8 cellular contexts compared by ENCODE assay signal in the genomic region with DNA sequence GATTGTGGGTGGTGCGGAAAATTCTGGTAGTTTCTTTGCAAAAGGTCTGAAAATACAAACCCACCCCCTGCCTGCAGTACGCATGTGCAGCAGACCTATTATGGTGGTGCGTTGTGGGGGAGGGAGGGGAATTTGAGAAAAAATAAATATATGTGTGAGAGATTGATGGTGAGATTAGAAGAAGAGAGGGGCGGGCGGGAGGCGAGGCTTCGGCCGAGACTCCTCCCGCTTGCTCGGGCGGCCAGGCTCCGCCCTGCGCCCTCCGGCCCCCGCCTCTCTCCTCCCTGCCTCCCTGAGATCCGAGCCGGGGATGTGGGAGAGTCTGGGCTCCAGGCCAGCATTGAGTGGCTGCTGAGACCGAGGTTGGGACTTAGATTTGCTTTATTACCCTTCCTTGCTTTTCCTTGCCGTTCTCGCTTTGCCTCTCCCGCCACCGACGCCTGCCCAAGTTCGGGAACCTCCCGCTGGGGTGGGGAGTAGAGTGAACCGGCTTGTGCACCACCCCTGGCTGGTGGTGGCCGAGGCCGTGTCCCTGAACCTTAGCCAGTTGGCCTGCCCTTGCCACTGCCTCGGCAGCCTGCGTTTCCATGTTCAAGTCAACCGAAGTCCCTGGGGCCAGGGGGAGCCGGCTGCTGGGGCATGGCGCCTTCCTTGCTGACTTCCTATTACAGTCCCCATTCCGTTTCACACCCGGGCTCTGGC. TPM values are rescaled to one million over a fixed set of nuclear protein-coding genes. Genes with fewer than 3 reads are reported as not detected.
DNase-seq lines count a peak whose midpoint lies in the region; ATAC-seq, FAIRE-seq and TF ChIP-seq lines count a peak whose summit lies in the region.

No MANE protein-coding gene starts in this region.

- H3K27ac Mint-ChIP-seq in central memory CD8-positive, alpha-beta T cell (ENCODE audit: low read depth): no peak overlapping the region

- H3K9me3 Mint-ChIP-seq in central memory CD8-positive, alpha-beta T cell: no peaks in the 10 kb centered on the region

- peaks cover 8 to 10% of the 10 kb centered on the region in 2 donors for H3K36me3 ChIP-seq in kidney (ENCODE audit: control insufficient read depth in 1 of 2, insufficient read depth in 2 of 2, low read length in 2 of 2)

- no peaks in the 10 kb centered on the region for H3K27me3 Mint-ChIP-seq in central memory CD8-positive, alpha-beta T cell

- peak; percentile 91 for FAIRE-seq in kidney (lab: Jason Lieb, UNC)

- ATAC-seq in HG02970 (IDR thresholded peaks at IDR 0.05; ENCODE audit: low FRiP score, unreplicated experiment) (peak; percentile 36), GM21367 (IDR thresholded peaks at IDR 0.05; ENCODE audit: unreplicated experiment) (no peak)
- ATAC-seq in central memory CD8-positive, alpha-beta T cell (replicated peaks; ENCODE audit: extremely low read depth, poor library complexity, severe bottlenecking): peak; percentile 68

- H3K27ac ChIP-seq in kidney (ENCODE audit: low read depth in 2 of 2, low read length in 2 of 2): peak overlapping the region; percentile 94 to 97

- peak overlapping the region; percentile 82 to 86 for H3K9ac ChIP-seq in kidney (ENCODE audit: low read length in 2 of 2)

- peak; percentile 95 for DNase-seq in ELR (ENCODE audit: low read depth)
- DNase-seq in NCI-H2227 (lab: John Stamatoyannopoulos, UW; ENCODE audit: unreplicated experiment): peak; percentile 92
- peak; percentile 83 for DNase-seq in activated CD4-positive, CD25-positive, alpha-beta regulatory T cell treated with anti-CD3 and anti-CD28 coated beads, Interleukin-2, amount 50 U/mL, for 16 hours (ENCODE audit: low read depth, low spot score)
- DNase-seq in central memory CD8-positive, alpha-beta T cell (ENCODE audit: low spot score in 2 of 2): peak; percentile 53 to 83
- peak; percentile 98 for DNase-seq in kidney
- DNase-seq in stimulated activated CD4-positive, alpha-beta T cell treated with anti-CD3 and anti-CD28 coated beads, Interleukin-12 subunit alpha, Interleukin-12 subunit beta, amount 100 ng/mL, for 4 hours: peak; percentile 79

- H3K4me3 ChIP-seq in kidney (ENCODE audit: low read length in 2 of 2): peak overlapping the region; percentile 60 to 83

- peaks cover 21 to 28% of the 10 kb centered on the region in 2 donors for H3K4me1 ChIP-seq in kidney (ENCODE audit: control insufficient read depth in 1 of 2, insufficient read depth in 1 of 2, low read depth in 1 of 2, low read length in 2 of 2)

- no peak overlapping the region for H3K4me3 Mint-ChIP-seq in central memory CD8-positive, alpha-beta T cell

- no peak for TF ChIP-seq CTCF in kidney (IDR thresholded peaks at IDR 0.05; ENCODE audit: borderline replicate concordance, extremely low read depth, insufficient read depth)

- no peaks in the 10 kb centered on the region for H3K9me3 ChIP-seq in kidney (ENCODE audit: control insufficient read depth in 1 of 2, low read length in 2 of 2)

- peaks cover 40% of the 10 kb centered on the region for H3K36me3 Mint-ChIP-seq in central memory CD8-positive, alpha-beta T cell (ENCODE audit: insufficient read depth)

- peaks cover 8% of the 10 kb centered on the region for H3K4me1 Mint-ChIP-seq in central memory CD8-positive, alpha-beta T cell

- intact Hi-C loops in kidney (cut with DNase I): no loop called here

RNA-seq across cellular contexts. Expression of a gene that starts 1.0 kb away (rescaled TPM):
- 94.6 TPM for total RNA-seq in kidney
- polyA plus RNA-seq in kidney (ENCODE audit: insufficient read depth, low read depth, low replicate concordance): 41.5 TPM

RNA-seq across cellular contexts. Expression of a gene that starts 28.5 kb away (rescaled TPM):
- total RNA-seq in kidney: 2.5 TPM
- 2.5 TPM for polyA plus RNA-seq in kidney (ENCODE audit: insufficient read depth, low read depth, low replicate concordance)

RNA-seq across cellular contexts. Expression of a gene that starts 29.8 kb away (rescaled TPM):
- total RNA-seq in kidney: 20.4 TPM
- polyA plus RNA-seq in kidney (ENCODE audit: insufficient read depth, low read depth, low replicate concordance): 14.3 TPM

RNA-seq across cellular contexts. Expression of a gene that starts 30.3 kb away (rescaled TPM):
- 69.6 TPM for total RNA-seq in kidney
- polyA plus RNA-seq in kidney (ENCODE audit: insufficient read depth, low read depth, low replicate concordance): 246 TPM

RNA-seq across cellular contexts. Expression of a gene that starts 32.8 kb away (rescaled TPM):
- 17.6 TPM for total RNA-seq in kidney
- polyA plus RNA-seq in kidney (ENCODE audit: insufficient read depth, low read depth, low replicate concordance): 59.8 TPM
